In genomic region chr11:9313648-9314290, GRCh38 we compare ENCODE assay signal across 8 cellular contexts. TPM values are rescaled to one million over a fixed set of nuclear protein-coding genes. Genes with fewer than 3 reads are reported as not detected.
DNase-seq lines count a peak whose midpoint lies in the region; ATAC-seq and TF ChIP-seq lines count a peak whose summit lies in the region.

No MANE protein-coding gene starts in this region.

- no peak for TF ChIP-seq POLR2A in right lobe of liver (IDR thresholded peaks at IDR 0.05)

- H3K4me3 ChIP-seq in choroid plexus epithelial cell (ENCODE audit: low read depth, low read length) (peak overlapping the region; percentile 96), right lobe of liver (peak overlapping the region; percentile 75 to 99 (median 93))

- intact Hi-C loops in right lobe of liver (cut with DNase I): no loop called here

- no peaks in the 10 kb centered on the region for H3K9me3 Mint-ChIP-seq in activated CD8-positive, alpha-beta memory T cell treated with anti-CD3 and anti-CD28 coated beads, Interleukin-2, amount 10 ng/mL, durations not matched to agents 7 days and 5 days (ENCODE audit: low read depth)
- no peaks in the 10 kb centered on the region for H3K9me3 Mint-ChIP-seq in stimulated activated naive CD8-positive, alpha-beta T cell treated with anti-CD3 and anti-CD28 coated beads, Interleukin-15, Interleukin-2, amounts not matched to agents 100 ng/mL and 50 ng/mL, for 24 hours

- H3K36me3 ChIP-seq in right lobe of liver: no peaks in the 10 kb centered on the region

- POLR2A ChIA-PET in RWPE1 (lab: Yijun Ruan, JAX; ENCODE audit: low non-redundant PET): interaction anchor here (0.5 to 1.0 kb wide), 2 partner anchors 70 to 72 kb away, joined by 3 read pairs; no protein-coding TSS in a partner anchor

- peak overlapping the region; percentile 88 for H3K27ac ChIP-seq in RWPE1
- peak overlapping the region; percentile 77 to 88 (median 88) for H3K27ac ChIP-seq in right lobe of liver

- no peaks in the 10 kb centered on the region for H3K27me3 ChIP-seq in right lobe of liver

- peak; percentile 20 for ATAC-seq in activated CD8-positive, alpha-beta memory T cell treated with anti-CD3 and anti-CD28 coated beads, Interleukin-2, amount 10 ng/mL, durations not matched to agents 7 days and 5 days
- peak; percentile 18 for ATAC-seq in HG02938 (IDR thresholded peaks at IDR 0.05; ENCODE audit: unreplicated experiment)
- ATAC-seq in right lobe of liver: peak; percentile 6 to 24 (median 20)

- H3K9me3 ChIP-seq in right lobe of liver: no peaks in the 10 kb centered on the region

- peak overlapping the region; percentile 88 for H3K4me3 Mint-ChIP-seq in activated CD8-positive, alpha-beta memory T cell treated with anti-CD3 and anti-CD28 coated beads, Interleukin-2, amount 10 ng/mL, durations not matched to agents 7 days and 5 days
- H3K4me3 Mint-ChIP-seq in stimulated activated naive CD8-positive, alpha-beta T cell treated with anti-CD3 and anti-CD28 coated beads, Interleukin-15, Interleukin-2, amounts not matched to agents 100 ng/mL and 50 ng/mL, for 24 hours: peak overlapping the region; percentile 98

- H3K27me3 Mint-ChIP-seq in activated CD8-positive, alpha-beta memory T cell treated with anti-CD3 and anti-CD28 coated beads, Interleukin-2, amount 10 ng/mL, durations not matched to agents 7 days and 5 days: peaks cover 13% of the 10 kb centered on the region
- no peaks in the 10 kb centered on the region for H3K27me3 Mint-ChIP-seq in stimulated activated naive CD8-positive, alpha-beta T cell treated with anti-CD3 and anti-CD28 coated beads, Interleukin-15, Interleukin-2, amounts not matched to agents 100 ng/mL and 50 ng/mL, for 24 hours

- H3K4me1 ChIP-seq in right lobe of liver: peaks cover 0 to 13% (median 0%) of the 10 kb centered on the region in 4 donors

- peaks cover 27% of the 10 kb centered on the region for H3K4me1 Mint-ChIP-seq in activated CD8-positive, alpha-beta memory T cell treated with anti-CD3 and anti-CD28 coated beads, Interleukin-2, amount 10 ng/mL, durations not matched to agents 7 days and 5 days
- H3K4me1 Mint-ChIP-seq in stimulated activated naive CD8-positive, alpha-beta T cell treated with anti-CD3 and anti-CD28 coated beads, Interleukin-15, Interleukin-2, amounts not matched to agents 100 ng/mL and 50 ng/mL, for 24 hours (ENCODE audit: low read depth): peaks cover 38% of the 10 kb centered on the region

- peak; percentile 55 for DNase-seq in activated CD8-positive, alpha-beta memory T cell treated with anti-CD3 and anti-CD28 coated beads, Interleukin-2, amount 10 ng/mL, durations not matched to agents 7 days and 5 days
- DNase-seq in activated CD8-positive, alpha-beta memory T cell treated with anti-CD3 and anti-CD28 coated beads, Interleukin-2, amount 50 U/mL, for 4 hours: no peak
- peak; percentile 38 for DNase-seq in RWPE1 (ENCODE audit: low spot score)
- DNase-seq in choroid plexus epithelial cell (ENCODE audit: low read depth): peak; percentile 24
- no peak for DNase-seq in right lobe of liver
- no peak for DNase-seq in DMS114 treated with DMSO at 0.1 percent for 48 hours (lab: John Stamatoyannopoulos, UW; ENCODE audit: unreplicated experiment)

- peaks cover 20% of the 10 kb centered on the region for H3K36me3 Mint-ChIP-seq in activated CD8-positive, alpha-beta memory T cell treated with anti-CD3 and anti-CD28 coated beads, Interleukin-2, amount 10 ng/mL, durations not matched to agents 7 days and 5 days
- no peaks in the 10 kb centered on the region for H3K36me3 Mint-ChIP-seq in stimulated activated naive CD8-positive, alpha-beta T cell treated with anti-CD3 and anti-CD28 coated beads, Interleukin-15, Interleukin-2, amounts not matched to agents 100 ng/mL and 50 ng/mL, for 24 hours (ENCODE audit: low read depth)

- under 1% methylated on average over 22 of the region's 27 CpGs for WGBS in right lobe of liver (ENCODE audit: insufficient coverage, low coverage, low lambda C conversion rate, missing lambda C conversion rate)

- peak overlapping the region; percentile 95 for H3K27ac Mint-ChIP-seq in activated CD8-positive, alpha-beta memory T cell treated with anti-CD3 and anti-CD28 coated beads, Interleukin-2, amount 10 ng/mL, durations not matched to agents 7 days and 5 days
- peak overlapping the region; percentile 98 for H3K27ac Mint-ChIP-seq in stimulated activated naive CD8-positive, alpha-beta T cell treated with anti-CD3 and anti-CD28 coated beads, Interleukin-15, Interleukin-2, amounts not matched to agents 100 ng/mL and 50 ng/mL, for 24 hours

- TF ChIP-seq CTCF in RWPE1 (conservative IDR thresholded peaks at IDR 0.05; ENCODE audit: low read depth) (no peak), choroid plexus epithelial cell (conservative IDR thresholded peaks at IDR 0.05; ENCODE audit: low read depth, low read length) (no peak), right lobe of liver (IDR thresholded peaks at IDR 0.05) (no peak)

- CTCF ChIA-PET in activated CD8-positive, alpha-beta memory T cell treated with anti-CD3 and anti-CD28 coated beads, Interleukin-2, amount 10 ng/mL, durations not matched to agents 7 days and 5 days (lab: Charles Lee): interaction anchor here (1.0 to 1.4 kb wide), 4 partner anchors 36 to 194 kb away, joined by 3 to 9 read pairs (median 4); partner anchors contain the start of gene IPO7
- CTCF ChIA-PET in RWPE1 (lab: Yijun Ruan, JAX): interaction anchor here (0.7 to 1.2 kb wide), 3 partner anchors 53 to 75 kb away, joined by 3 to 4 read pairs (median 3); no protein-coding TSS in a partner anchor

RNA-seq across cellular contexts. Expression of gene TMEM41B, which starts 0.6 kb away (rescaled TPM):
- 10 to 100 TPM; 25.7 to 27.3 TPM for total RNA-seq in activated CD8-positive, alpha-beta memory T cell treated with anti-CD3 and anti-CD28 coated beads, Interleukin-2, amount 10 ng/mL, durations not matched to agents 7 days and 5 days
- total RNA-seq in right lobe of liver: 10 to 100 TPM; 14.4 to 30.0 (median 23.2) TPM

RNA-seq across cellular contexts. Expression of gene DENND5A, which starts 48.6 kb away (rescaled TPM):
- total RNA-seq in activated CD8-positive, alpha-beta memory T cell treated with anti-CD3 and anti-CD28 coated beads, Interleukin-2, amount 10 ng/mL, durations not matched to agents 7 days and 5 days: 10 to 100 TPM; 15.9 to 19.0 TPM
- 10 to 100 TPM; 14.4 to 38.7 (median 20.4) TPM for total RNA-seq in right lobe of liver

Comparison
In these comparisons a context has a peak if more than half of its experiments do, and no peak if none do; other contexts are left out.
1. DNase-seq: peak in activated CD8-positive, alpha-beta memory T cell treated with anti-CD3 and anti-CD28 coated beads, Interleukin-2, amount 10 ng/mL, durations not matched to agents 7 days and 5 days (single experiment), RWPE1 (single experiment) and choroid plexus epithelial cell (single experiment); none in activated CD8-positive, alpha-beta memory T cell treated with anti-CD3 and anti-CD28 coated beads, Interleukin-2, amount 50 U/mL, for 4 hours (single experiment), right lobe of liver (0 of 3) and DMS114 treated with DMSO at 0.1 percent for 48 hours (single experiment).
2. Peak in every context shown above with its lines, with median percentiles within 50 percentile points of each other: ATAC-seq.